32 cellular contexts compared by ENCODE assay signal in genomic region chr5:75471193-75471592, GRCh38.
"Had no signal": no experiment of that assay in that cellular context is flagged by ENCODE, and none has a peak within 500 bp of the region (broad histone marks: within the 10 kb centered on the region; RNA-seq: fewer than 3 reads in every experiment).

No MANE protein-coding gene starts in this region.

- ATAC-seq: activated CD4-positive, alpha-beta T cell treated with anti-CD3 and anti-CD28 coated beads for 36 hours; activated CD8-positive, alpha-beta memory T cell treated with anti-CD3 and anti-CD28 coated beads, Interleukin-2, amount 10 ng/mL, durations not matched to agents 7 days and 5 days; activated CD8-positive, alpha-beta T cell treated with anti-CD3 and anti-CD28 coated beads, Interleukin-2, amount 10 ng/mL, durations not matched to agents 7 days and 5 days; activated naive CD8-positive, alpha-beta T cell treated with anti-CD3 and anti-CD28 coated beads, Interleukin-2, amount 50 U/mL, for 24 hours; gastroesophageal sphincter; heart right ventricle had no signal

- DNase-seq: activated CD4-positive, alpha-beta memory T cell treated with anti-CD3 and anti-CD28 coated beads for 36 hours; activated CD4-positive, alpha-beta T cell treated with anti-CD3 and anti-CD28 coated beads for 36 hours; activated CD4-positive, alpha-beta T cell treated with anti-CD3 and anti-CD28 coated beads, Interleukin-2, amount 10 ng/mL, durations not matched to agents 24 days and 14 days; activated CD4-positive, CD25-positive, alpha-beta regulatory T cell; activated CD4-positive, CD25-positive, alpha-beta regulatory T cell treated with anti-CD3 and anti-CD28 coated beads, Interleukin-2, amount 50 U/mL, for 72 hours; activated CD8-positive, alpha-beta memory T cell treated with anti-CD3 and anti-CD28 coated beads, Interleukin-2, amount 10 ng/mL, durations not matched to agents 7 days and 5 days; activated CD8-positive, alpha-beta memory T cell treated with anti-CD3 and anti-CD28 coated beads, Interleukin-2, amount 50 U/mL, for 4 hours; activated CD8-positive, alpha-beta T cell treated with anti-CD3 and anti-CD28 coated beads, Interleukin-2, amount 10 ng/mL, durations not matched to agents 7 days and 5 days; activated effector memory CD4-positive, alpha-beta T cell treated with anti-CD3 and anti-CD28 coated beads, Interleukin-2, amount 50 U/mL, for 16 hours; activated naive CD4-positive, alpha-beta T cell treated with anti-CD3 and anti-CD28 coated beads for 36 hours; activated naive CD8-positive, alpha-beta T cell treated with anti-CD3 and anti-CD28 coated beads for 36 hours; activated naive CD8-positive, alpha-beta T cell treated with anti-CD3 and anti-CD28 coated beads, Interleukin-2, amount 50 U/mL, for 24 hours; activated T-cell treated with anti-CD3 and anti-CD28 coated beads, Interleukin-2, amount 50 U/mL, for 1 hour; activated T-cell treated with anti-CD3 and anti-CD28 coated beads, Interleukin-2, amount 50 U/mL, for 48 hours; adrenal gland; central memory CD4-positive, alpha-beta T cell; cerebellar nuclear complex; colonic mucosa; effector CD8-positive, alpha-beta T cell; esophagus squamous epithelium; foreskin melanocyte; heart right ventricle; T-helper 2 cell had no signal

- H3K27ac ChIP-seq: adrenal gland, ascending aorta, breast epithelium, cardiac muscle cell, colonic mucosa, epithelial cell of prostate, esophagus squamous epithelium, gastroesophageal sphincter, heart right ventricle had no signal

- H3K27me3 Mint-ChIP-seq: activated CD4-positive, alpha-beta memory T cell treated with anti-CD3 and anti-CD28 coated beads for 36 hours; activated CD4-positive, alpha-beta T cell treated with anti-CD3 and anti-CD28 coated beads for 36 hours; activated CD4-positive, alpha-beta T cell treated with anti-CD3 and anti-CD28 coated beads, Interleukin-2, amount 10 ng/mL, durations not matched to agents 24 days and 14 days; activated CD8-positive, alpha-beta memory T cell treated with anti-CD3 and anti-CD28 coated beads, Interleukin-2, amount 10 ng/mL, durations not matched to agents 7 days and 5 days; activated naive CD4-positive, alpha-beta T cell treated with anti-CD3 and anti-CD28 coated beads, Interleukin-2, amount 50 U/mL, for 24 hours; activated naive CD8-positive, alpha-beta T cell treated with anti-CD3 and anti-CD28 coated beads for 36 hours; activated naive CD8-positive, alpha-beta T cell treated with anti-CD3 and anti-CD28 coated beads, Interleukin-2, amount 50 U/mL, for 24 hours; brain had no signal

- H3K4me3 Mint-ChIP-seq: activated CD4-positive, alpha-beta memory T cell treated with anti-CD3 and anti-CD28 coated beads for 36 hours; activated CD4-positive, alpha-beta T cell treated with anti-CD3 and anti-CD28 coated beads for 36 hours; activated CD4-positive, alpha-beta T cell treated with anti-CD3 and anti-CD28 coated beads, Interleukin-2, amount 10 ng/mL, durations not matched to agents 24 days and 14 days; activated CD8-positive, alpha-beta memory T cell treated with anti-CD3 and anti-CD28 coated beads, Interleukin-2, amount 10 ng/mL, durations not matched to agents 7 days and 5 days; activated CD8-positive, alpha-beta T cell treated with anti-CD3 and anti-CD28 coated beads, Interleukin-2, amount 10 ng/mL, durations not matched to agents 7 days and 5 days; activated naive CD4-positive, alpha-beta T cell treated with anti-CD3 and anti-CD28 coated beads for 36 hours; activated naive CD4-positive, alpha-beta T cell treated with anti-CD3 and anti-CD28 coated beads, Interleukin-2, amount 50 U/mL, for 24 hours; activated naive CD8-positive, alpha-beta T cell treated with anti-CD3 and anti-CD28 coated beads for 36 hours; activated naive CD8-positive, alpha-beta T cell treated with anti-CD3 and anti-CD28 coated beads, Interleukin-2, amount 50 U/mL, for 24 hours; activated T-helper 1 cell treated with anti-CD3 and anti-CD28 coated beads, Interleukin-12 subunit alpha, Interleukin-12 subunit beta, Interleukin-2, Interleukin-4 antibody, amounts not matched to agents 30 ng/mL and 10 ng/mL and 1 ng/mL, durations not matched to agents 14 hours and 24 hours and 36 hours; brain had no signal

- H3K4me3 ChIP-seq: adrenal gland, ascending aorta, breast epithelium, cardiac muscle cell, colonic mucosa, esophagus squamous epithelium, gastroesophageal sphincter, heart right ventricle had no signal

- H3K36me3 ChIP-seq: adrenal gland, ascending aorta, breast epithelium, cardiac muscle cell, colonic mucosa, esophagus squamous epithelium, gastroesophageal sphincter, heart right ventricle had no signal

- H3K4me1 Mint-ChIP-seq: activated CD8-positive, alpha-beta memory T cell treated with anti-CD3 and anti-CD28 coated beads, Interleukin-2, amount 10 ng/mL, durations not matched to agents 7 days and 5 days had no signal

- H3K27ac Mint-ChIP-seq: activated CD4-positive, alpha-beta memory T cell treated with anti-CD3 and anti-CD28 coated beads for 36 hours; activated CD4-positive, alpha-beta T cell treated with anti-CD3 and anti-CD28 coated beads for 36 hours; activated CD4-positive, alpha-beta T cell treated with anti-CD3 and anti-CD28 coated beads, Interleukin-2, amount 10 ng/mL, durations not matched to agents 24 days and 14 days; activated CD8-positive, alpha-beta memory T cell treated with anti-CD3 and anti-CD28 coated beads, Interleukin-2, amount 10 ng/mL, durations not matched to agents 7 days and 5 days; activated CD8-positive, alpha-beta T cell treated with anti-CD3 and anti-CD28 coated beads, Interleukin-2, amount 10 ng/mL, durations not matched to agents 7 days and 5 days; activated naive CD4-positive, alpha-beta T cell treated with anti-CD3 and anti-CD28 coated beads for 36 hours; activated naive CD8-positive, alpha-beta T cell treated with anti-CD3 and anti-CD28 coated beads for 36 hours; activated naive CD8-positive, alpha-beta T cell treated with anti-CD3 and anti-CD28 coated beads, Interleukin-2, amount 50 U/mL, for 24 hours; activated T-helper 1 cell treated with anti-CD3 and anti-CD28 coated beads, Interleukin-12 subunit alpha, Interleukin-12 subunit beta, Interleukin-2, Interleukin-4 antibody, amounts not matched to agents 30 ng/mL and 10 ng/mL and 1 ng/mL, durations not matched to agents 14 hours and 24 hours and 36 hours; activated T-helper 2 cell treated with anti-CD3 and anti-CD28 coated beads, Interferon-gamma antibody, Interleukin-2, Interleukin-4, amounts not matched to agents 10 μg/mL and 5 μg/mL and 100 μg/mL, durations not matched to agents 14 hours and 24 hours and 36 hours; brain had no signal

- H3K4me1 ChIP-seq: adrenal gland, ascending aorta, breast epithelium, colonic mucosa had no signal

- H3K27me3 ChIP-seq: adrenal gland, ascending aorta, breast epithelium, cardiac muscle cell, colonic mucosa, esophagus squamous epithelium, gastroesophageal sphincter, heart right ventricle had no signal
